Comparison of ENCODE assay signal across 31 cellular contexts in genomic region chr7:105578496-105578895, GRCh38. TPM values are rescaled to one million over a fixed set of nuclear protein-coding genes. Genes with fewer than 3 reads are reported as not detected.
"Had no signal": no experiment of that assay in that cellular context is flagged by ENCODE, and none has a peak within 500 bp of the region (broad histone marks: within the 10 kb centered on the region; RNA-seq: fewer than 3 reads in every experiment).

No MANE protein-coding gene starts in this region.

- H3K9me3 ChIP-seq: gastrocnemius medialis, psoas muscle, right lobe of liver, thoracic aorta, transverse colon had no signal

- H3K4me1 ChIP-seq: psoas muscle had no signal

- ATAC-seq: esophagus mucosa; gastrocnemius medialis; heart right ventricle; naive thymus-derived CD4-positive, alpha-beta T cell; psoas muscle; right lobe of liver had no signal

- H3K27me3 ChIP-seq: dorsolateral prefrontal cortex, right lobe of liver, transverse colon had no signal

- DNase-seq: dorsolateral prefrontal cortex; effector CD8-positive, alpha-beta T cell; gastrocnemius medialis; heart right ventricle; hypothalamus; kidney glomerular epithelial cell; mesendoderm; naive thymus-derived CD4-positive, alpha-beta T cell; nephron progenitor cell; psoas muscle; retina; right lobe of liver; spleen; stimulated activated CD4-positive, alpha-beta T cell treated with anti-CD3 and anti-CD28 coated beads, Interleukin-15, amount 100 ng/mL, for 24 hours; stimulated activated CD4-positive, alpha-beta T cell treated with anti-CD3 and anti-CD28 coated beads, Interleukin-1b, Interleukin-23, amount 100 ng/mL, for 48 hours; stimulated activated CD4-positive, alpha-beta T cell treated with anti-CD3 and anti-CD28 coated beads, Interleukin-4, amount 100 ng/mL, for 4 hours; stimulated activated naive CD4-positive, alpha-beta T cell; stomach; substantia nigra; transverse colon had no signal

- FAIRE-seq: endometrium, islet of Langerhans had no signal

- H3K27ac ChIP-seq: coronary artery, dorsolateral prefrontal cortex, gastrocnemius medialis, heart right ventricle, psoas muscle, right lobe of liver, spleen, stomach, thoracic aorta, transverse colon had no signal

- H3K36me3 ChIP-seq: gastrocnemius medialis, heart right ventricle, right lobe of liver, spleen, stomach, thoracic aorta, transverse colon had no signal

- H3K4me3 ChIP-seq: coronary artery, dorsolateral prefrontal cortex, gastrocnemius medialis, heart right ventricle, psoas muscle, right lobe of liver, spleen, stomach, thoracic aorta, transverse colon had no signal

RNA-seq across cellular contexts. Expression of gene EFCAB10, which starts 2.8 kb away (rescaled TPM):
- total RNA-seq: chondrocyte, gastrocnemius medialis, heart right ventricle, liver, lung microvascular endothelial cell, omental fat pad, psoas muscle, right lobe of liver, skeletal muscle tissue, thoracic aorta, transverse colon, urinary bladder had no signal
- polyA plus RNA-seq: heart right ventricle; naive thymus-derived CD4-positive, alpha-beta T cell; psoas muscle; stomach; urinary bladder had no signal
